ENCODE assay signal across 18 cellular contexts in the genomic region with DNA sequence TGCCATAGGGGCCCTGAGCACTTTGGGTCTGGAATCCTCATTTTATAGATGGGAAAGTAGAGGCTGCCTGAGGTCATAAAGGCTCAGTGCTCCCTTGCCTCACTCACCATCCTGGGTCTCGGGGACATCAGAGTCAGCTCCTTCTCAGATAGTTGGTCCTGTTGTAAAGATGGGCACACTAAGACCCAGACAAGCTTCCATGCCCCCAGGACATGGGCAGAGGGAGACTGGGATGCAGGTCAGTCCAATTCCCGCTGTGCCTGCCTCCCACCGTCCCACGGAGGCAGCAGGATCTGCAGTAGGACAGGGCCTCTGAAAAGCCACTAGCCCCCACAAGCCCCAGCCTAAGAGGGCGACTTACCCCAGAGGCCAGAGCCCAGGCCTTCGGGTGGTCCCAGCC. TPM values are rescaled to one million over a fixed set of nuclear protein-coding genes. Genes with fewer than 3 reads are reported as not detected.
DNase-seq lines count a peak whose midpoint lies in the region; ATAC-seq and TF ChIP-seq lines count a peak whose summit lies in the region.
"Had no signal": no experiment of that assay in that cellular context is flagged by ENCODE, and none has a peak within 500 bp of the region (broad histone marks: within the 10 kb centered on the region; RNA-seq: fewer than 3 reads in every experiment).

No MANE protein-coding gene starts in this region.

- ATAC-seq in stimulated activated effector memory CD8-positive, alpha-beta T cell treated with anti-CD3 and anti-CD28 coated beads, Interleukin-12 subunit alpha, Interleukin-12 subunit beta, amount 100 ng/mL, for 72 hours, result no peak
- ATAC-seq in GM18519 (IDR thresholded peaks at IDR 0.05; ENCODE audit: low FRiP score, unreplicated experiment), result no peak
- ATAC-seq: pancreas had no signal

- CTCF ChIA-PET in activated naive CD4-positive, alpha-beta T cell treated with anti-CD3 and anti-CD28 coated beads, Interleukin-2, amount 10 ng/mL, durations not matched to agents 7 days and 5 days (lab: Charles Lee), result no interaction called here

- peaks cover 43% of the 10 kb centered on the region for H3K4me1 Mint-ChIP-seq in activated naive CD4-positive, alpha-beta T cell treated with anti-CD3 and anti-CD28 coated beads, Interleukin-2, amount 10 ng/mL, durations not matched to agents 7 days and 5 days
- peaks cover 9 to 26% (median 22%) of the 10 kb centered on the region in 3 donors for H3K4me1 Mint-ChIP-seq in IgD-negative memory B cell
- peaks cover 81% of the 10 kb centered on the region for H3K4me1 Mint-ChIP-seq in dendritic cell treated with granulocyte-macrophage colony-stimulating factor and Interleukin-4, amounts not matched to agents 40 ng/mL and 50 ng/mL, for 4 days (ENCODE audit: low read depth)
- peaks cover 64% of the 10 kb centered on the region for H3K4me1 Mint-ChIP-seq in stimulated activated effector memory CD8-positive, alpha-beta T cell treated with anti-CD3 and anti-CD28 coated beads, Interleukin-12 subunit alpha, Interleukin-12 subunit beta, amount 100 ng/mL, for 72 hours

- no peaks in the 10 kb centered on the region for H3K9me3 Mint-ChIP-seq in activated naive CD4-positive, alpha-beta T cell treated with anti-CD3 and anti-CD28 coated beads, Interleukin-2, amount 10 ng/mL, durations not matched to agents 7 days and 5 days
- H3K9me3 Mint-ChIP-seq in IgD-negative memory B cell, result no peaks in the 10 kb centered on the region
- H3K9me3 Mint-ChIP-seq in dendritic cell treated with granulocyte-macrophage colony-stimulating factor and Interleukin-4, amounts not matched to agents 40 ng/mL and 50 ng/mL, for 4 days, result no peaks in the 10 kb centered on the region
- no peaks in the 10 kb centered on the region for H3K9me3 Mint-ChIP-seq in stimulated activated effector memory CD8-positive, alpha-beta T cell treated with anti-CD3 and anti-CD28 coated beads, Interleukin-12 subunit alpha, Interleukin-12 subunit beta, amount 100 ng/mL, for 72 hours

- no peaks in the 10 kb centered on the region for H3K27me3 Mint-ChIP-seq in activated naive CD4-positive, alpha-beta T cell treated with anti-CD3 and anti-CD28 coated beads, Interleukin-2, amount 10 ng/mL, durations not matched to agents 7 days and 5 days
- H3K27me3 Mint-ChIP-seq in IgD-negative memory B cell, result no peaks in the 10 kb centered on the region
- peaks cover 7% of the 10 kb centered on the region for H3K27me3 Mint-ChIP-seq in dendritic cell treated with granulocyte-macrophage colony-stimulating factor and Interleukin-4, amounts not matched to agents 40 ng/mL and 50 ng/mL, for 4 days
- H3K27me3 Mint-ChIP-seq: brain had no signal

- no peak overlapping the region for H3K4me3 Mint-ChIP-seq in activated naive CD4-positive, alpha-beta T cell treated with anti-CD3 and anti-CD28 coated beads, Interleukin-2, amount 10 ng/mL, durations not matched to agents 7 days and 5 days
- no peak overlapping the region for H3K4me3 Mint-ChIP-seq in IgD-negative memory B cell
- H3K4me3 Mint-ChIP-seq in dendritic cell treated with granulocyte-macrophage colony-stimulating factor and Interleukin-4, amounts not matched to agents 40 ng/mL and 50 ng/mL, for 4 days, result no peak overlapping the region
- no peak overlapping the region for H3K4me3 Mint-ChIP-seq in stimulated activated effector memory CD8-positive, alpha-beta T cell treated with anti-CD3 and anti-CD28 coated beads, Interleukin-12 subunit alpha, Interleukin-12 subunit beta, amount 100 ng/mL, for 72 hours
- H3K4me3 Mint-ChIP-seq: brain had no signal

- TF ChIP-seq POLR2A in erythroblast (IDR thresholded peaks at IDR 0.05; ENCODE audit: low read length), result no peak

- no peak for DNase-seq in activated naive CD4-positive, alpha-beta T cell treated with anti-CD3 and anti-CD28 coated beads, Interleukin-2, amount 10 ng/mL, durations not matched to agents 7 days and 5 days
- DNase-seq in activated naive CD4-positive, alpha-beta T cell treated with Interleukin-2 at 50 U/mL for 16 hours, result no peak
- no peak for DNase-seq in stimulated activated effector memory CD8-positive, alpha-beta T cell treated with anti-CD3 and anti-CD28 coated beads, Interleukin-12 subunit alpha, Interleukin-12 subunit beta, amount 100 ng/mL, for 72 hours (ENCODE audit: low spot score in 2 of 2)
- no peak for DNase-seq in erythroblast (lab: John Stamatoyannopoulos, UW)
- DNase-seq: ACHN, KG1, left ventricle myocardium inferior, MM.1S, NCI-H1417, NCI-H2081, NCI-H226, pancreas, SJCRH30, small intestine had no signal

- peak overlapping the region; percentile 42 for H3K27ac Mint-ChIP-seq in activated naive CD4-positive, alpha-beta T cell treated with anti-CD3 and anti-CD28 coated beads, Interleukin-2, amount 10 ng/mL, durations not matched to agents 7 days and 5 days
- H3K27ac Mint-ChIP-seq in IgD-negative memory B cell, result peak overlapping the region in 2 of 3 donors; percentile 53 to 59
- peak overlapping the region; percentile 83 for H3K27ac Mint-ChIP-seq in dendritic cell treated with granulocyte-macrophage colony-stimulating factor and Interleukin-4, amounts not matched to agents 40 ng/mL and 50 ng/mL, for 4 days
- peak overlapping the region; percentile 83 for H3K27ac Mint-ChIP-seq in stimulated activated effector memory CD8-positive, alpha-beta T cell treated with anti-CD3 and anti-CD28 coated beads, Interleukin-12 subunit alpha, Interleukin-12 subunit beta, amount 100 ng/mL, for 72 hours
- H3K27ac Mint-ChIP-seq: brain had no signal

- peaks cover 24% of the 10 kb centered on the region for H3K36me3 Mint-ChIP-seq in activated naive CD4-positive, alpha-beta T cell treated with anti-CD3 and anti-CD28 coated beads, Interleukin-2, amount 10 ng/mL, durations not matched to agents 7 days and 5 days
- H3K36me3 Mint-ChIP-seq in IgD-negative memory B cell, result no peaks in the 10 kb centered on the region
- H3K36me3 Mint-ChIP-seq in dendritic cell treated with granulocyte-macrophage colony-stimulating factor and Interleukin-4, amounts not matched to agents 40 ng/mL and 50 ng/mL, for 4 days (ENCODE audit: low read depth), result peaks cover 36% of the 10 kb centered on the region
- H3K36me3 Mint-ChIP-seq in stimulated activated effector memory CD8-positive, alpha-beta T cell treated with anti-CD3 and anti-CD28 coated beads, Interleukin-12 subunit alpha, Interleukin-12 subunit beta, amount 100 ng/mL, for 72 hours, result peaks cover 50% of the 10 kb centered on the region
- H3K36me3 Mint-ChIP-seq: brain had no signal

- intact Hi-C loops in dendritic cell treated with granulocyte-macrophage colony-stimulating factor and Interleukin-4, amounts not matched to agents 40 ng/mL and 50 ng/mL, for 4 days (cut with micrococcal nuclease), result loop anchor here (10.0 kb wide), 2 partner anchors 55 to 75 kb away; a partner anchor contains a TSS

RNA-seq across cellular contexts. Expression of a gene that starts 19.0 kb away (rescaled TPM):
- 96.3 TPM for polyA plus RNA-seq in IgD-negative memory B cell

RNA-seq across cellular contexts. Expression of a gene that starts 56.6 kb away (rescaled TPM):
- polyA plus RNA-seq in IgD-negative memory B cell, result 36.2 TPM
